In the genomic region with DNA sequence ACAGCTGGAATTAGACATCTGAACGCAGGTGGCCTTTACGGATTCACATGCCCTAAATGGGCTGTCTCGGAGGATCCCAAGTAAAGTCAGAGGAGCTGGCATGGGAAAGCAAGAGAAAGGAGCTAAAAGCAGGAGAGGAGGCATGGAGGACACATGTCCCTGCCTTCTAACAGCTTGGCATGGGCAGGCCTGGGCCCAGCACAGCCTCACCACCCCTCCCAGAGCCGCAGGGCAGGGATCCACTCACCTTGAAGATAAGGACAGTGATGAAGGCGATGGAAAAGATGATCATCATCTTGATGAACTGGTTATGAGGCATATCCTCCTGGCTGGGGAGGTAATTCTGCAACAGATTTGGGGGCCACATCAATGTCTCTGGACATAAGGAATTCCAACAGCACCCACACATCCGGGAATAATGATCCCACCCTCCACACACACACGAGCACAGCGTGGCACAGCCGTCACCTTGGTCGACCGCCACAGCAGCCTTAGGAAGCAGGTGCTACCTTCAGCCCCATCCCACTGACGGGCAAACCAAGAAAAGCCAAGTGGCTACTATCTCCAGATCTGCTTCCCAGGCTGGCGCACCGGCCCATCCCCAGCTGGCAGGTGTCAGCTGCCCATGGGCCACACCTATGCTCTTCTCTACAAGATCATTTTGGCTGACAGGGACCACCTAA, we compare ENCODE assay signal across 19 cellular contexts. TPM values are rescaled to one million over a fixed set of nuclear protein-coding genes. Genes with fewer than 3 reads are reported as not detected.
DNase-seq lines count a peak whose midpoint lies in the region; ATAC-seq, FAIRE-seq and TF ChIP-seq lines count a peak whose summit lies in the region.
"Had no signal": no experiment of that assay in that cellular context is flagged by ENCODE, and none has a peak within 500 bp of the region (broad histone marks: within the 10 kb centered on the region; RNA-seq: fewer than 3 reads in every experiment).

No MANE protein-coding gene starts in this region.

- H2AFZ ChIP-seq in K562 (ENCODE audit: low read depth, low read length) (no peak overlapping the region), osteoblast (ENCODE audit: low read length) (no peak overlapping the region)

- H3K27ac Mint-ChIP-seq in activated T-cell treated with anti-CD3 and anti-CD28 coated beads, Interleukin-2, amount 50 U/mL, for 24 hours: peak overlapping the region; percentile 89
- peak overlapping the region; percentile 80 to 90 for H3K27ac Mint-ChIP-seq in T-cell

- H3K4me3 ChIP-seq in K562 (no peak overlapping the region), osteoblast (ENCODE audit: insufficient read depth, low read length) (no peak overlapping the region)
- H3K4me3 ChIP-seq: A549, dorsolateral prefrontal cortex, vagina had no signal

- no peaks in the 10 kb centered on the region for H3K9me1 ChIP-seq in K562 (ENCODE audit: control insufficient read depth, insufficient read depth, low read length)

- H3K9ac ChIP-seq in K562 (ENCODE audit: insufficient read depth in 1 of 2, low read depth in 2 of 2, low read length in 2 of 2): no peak overlapping the region

- H3K4me2 ChIP-seq in K562 (ENCODE audit: insufficient read depth, low read length) (no peak overlapping the region), osteoblast (ENCODE audit: insufficient read depth, low read length) (no peak overlapping the region)
- H3K4me2 ChIP-seq: A549 had no signal

- BruUV-seq in K562 (replicated peaks; lab: Mats Ljungman, UMichigan): no TSS peak

- no peaks in the 10 kb centered on the region for H3K27me3 ChIP-seq in K562 (ENCODE audit: control insufficient read depth in 2 of 2, insufficient read depth in 2 of 2, low read length in 2 of 2)
- H3K27me3 ChIP-seq in osteoblast (ENCODE audit: insufficient read depth, low read length): no peaks in the 10 kb centered on the region
- H3K27me3 ChIP-seq: dorsolateral prefrontal cortex, foreskin keratinocyte, vagina had no signal

- H3K36me3 ChIP-seq in K562 (ENCODE audit: control insufficient read depth, insufficient read depth, low read length) (peaks cover 5% of the 10 kb centered on the region; the same call in 2 of the 3 replicates), osteoblast (ENCODE audit: insufficient read depth, low read length) (no peaks in the 10 kb centered on the region)
- H3K36me3 ChIP-seq: vagina had no signal

- peaks cover 37 to 52% of the 10 kb centered on the region in 2 experiments for H3K4me1 ChIP-seq in K562 (replicated peaks in 1 of 2; ENCODE audit: control insufficient read depth in 2 of 2, insufficient read depth in 2 of 2, low read length in 2 of 2)
- H3K4me1 ChIP-seq in osteoblast (ENCODE audit: insufficient read depth, low read length): no peaks in the 10 kb centered on the region
- H3K4me1 ChIP-seq: A549, vagina had no signal

- TF ChIP-seq EP300 in K562 (IDR thresholded peaks at IDR 0.05; ENCODE audit: low read length): no peak

- no peaks in the 10 kb centered on the region for H3K27me3 Mint-ChIP-seq in activated T-cell treated with anti-CD3 and anti-CD28 coated beads, Interleukin-2, amount 50 U/mL, for 24 hours
- no peaks in the 10 kb centered on the region for H3K27me3 Mint-ChIP-seq in T-cell

- POLR2A ChIA-PET in T-cell (lab: Charles Lee) (no interaction called here), K562 (lab: Yijun Ruan, JAX) (interaction anchor here (2.3 kb wide), 1 partner anchor 11 kb away, joined by 7 read pairs; no protein-coding TSS in a partner anchor)

- H3K36me3 Mint-ChIP-seq in activated T-cell treated with anti-CD3 and anti-CD28 coated beads, Interleukin-2, amount 50 U/mL, for 24 hours (ENCODE audit: low read depth): peaks cover 98% of the 10 kb centered on the region
- H3K36me3 Mint-ChIP-seq in T-cell: peaks cover 81% of the 10 kb centered on the region

- H3K27ac ChIP-seq in K562 (ENCODE audit: extremely low read depth, low read depth, low read length) (peak overlapping the region; percentile 5; the same call in 2 of the 3 replicates), osteoblast (ENCODE audit: low read depth, low read length) (no peak overlapping the region)
- H3K27ac ChIP-seq: A549, dorsolateral prefrontal cortex, foreskin keratinocyte, vagina had no signal

- intact Hi-C loops in K562 (cut with micrococcal nuclease): no loop called here

- 81% methylated on average over 14 of the region's 14 CpGs for WGBS in K562 (ENCODE audit: insufficient coverage, low coverage, missing lambda C conversion rate)

- TF ChIP-seq POLR2A in K562 (conservative IDR thresholded peaks at IDR 0.05): no peak

- H3K9me3 ChIP-seq in K562 (replicated peaks; ENCODE audit: control insufficient read depth, insufficient read depth, low read depth, low read length) (peaks cover 9% of the 10 kb centered on the region), osteoblast (ENCODE audit: low read depth, low read length) (no peaks in the 10 kb centered on the region)
- H3K9me3 ChIP-seq: A549, vagina had no signal

- TF ChIP-seq CTCF in K562 (IDR thresholded peaks at IDR 0.05 in 2 of 3, conservative IDR thresholded peaks at IDR 0.05 in 1 of 3; ENCODE audit: insufficient read depth in 2 of 3, low read depth in 1 of 3, low read length in 3 of 3) (no peak), osteoblast (IDR thresholded peaks at IDR 0.05; ENCODE audit: extremely low read depth, low read depth, low read length) (no peak)

- H4K20me1 ChIP-seq in K562 (replicated peaks; ENCODE audit: control insufficient read depth, insufficient read depth, low read length) (no peaks in the 10 kb centered on the region), osteoblast (ENCODE audit: insufficient read depth, low read length) (no peaks in the 10 kb centered on the region)

- peaks cover 55% of the 10 kb centered on the region for H3K4me1 Mint-ChIP-seq in activated T-cell treated with anti-CD3 and anti-CD28 coated beads, Interleukin-2, amount 50 U/mL, for 24 hours (ENCODE audit: low read depth)
- peaks cover 42 to 58% (median 58%) of the 10 kb centered on the region in 3 donors for H3K4me1 Mint-ChIP-seq in T-cell

- in situ Hi-C loops in K562 (cut with MboI): no loop called here

- H3K79me2 ChIP-seq in K562 (ENCODE audit: control insufficient read depth, insufficient read depth, low read length) (no peaks in the 10 kb centered on the region), osteoblast (ENCODE audit: insufficient read depth, low read length) (no peaks in the 10 kb centered on the region)

- H3K4me3 Mint-ChIP-seq in activated T-cell treated with anti-CD3 and anti-CD28 coated beads, Interleukin-2, amount 50 U/mL, for 24 hours: no peak overlapping the region
- H3K4me3 Mint-ChIP-seq in T-cell: no peak overlapping the region
- H3K4me3 Mint-ChIP-seq: neural crest cell had no signal

- DNase-seq in activated T-cell treated with anti-CD3 and anti-CD28 coated beads, Interleukin-2, amount 50 U/mL, for 24 hours: no peak
- no peak for DNase-seq in activated T-cell treated with anti-CD3 and anti-CD28 coated beads, Interleukin-2, amount 50 U/mL, for 1 hour
- DNase-seq in T-cell: no peak
- DNase-seq in K562 (ENCODE audit: extremely low read depth in 1 of 4, low spot score in 3 of 4): no peak
- peak; percentile 26 for DNase-seq in osteoblast (ENCODE audit: insufficient read length, low spot score, missing footprints)
- no peak for DNase-seq in GM19239 (ENCODE audit: insufficient read length, low spot score)
- DNase-seq in NCI-H146 (lab: John Stamatoyannopoulos, UW): no peak
- DNase-seq: activated T-cell treated with anti-CD3 and anti-CD28 coated beads, Interleukin-2, amount 50 U/mL, for 48 hours; DND-41; dorsolateral prefrontal cortex; foreskin keratinocyte; NCI-H69; stimulated activated CD4-positive, alpha-beta T cell treated with anti-CD3 and anti-CD28 coated beads, Interleukin-4, amount 100 ng/mL, for 24 hours had no signal

- H3K9me3 Mint-ChIP-seq in activated T-cell treated with anti-CD3 and anti-CD28 coated beads, Interleukin-2, amount 50 U/mL, for 24 hours: no peaks in the 10 kb centered on the region
- no peaks in the 10 kb centered on the region for H3K9me3 Mint-ChIP-seq in T-cell
- H3K9me3 Mint-ChIP-seq: neural crest cell had no signal

- no peak for TF ChIP-seq RAD21 in K562 (CRISPR knock-in tag; conservative IDR thresholded peaks at IDR 0.05 in 1 of 2, IDR thresholded peaks at IDR 0.05 in 1 of 2)

- CTCF ChIA-PET in T-cell (lab: Charles Lee): interaction anchor here (0.5 to 0.6 kb wide), 2 partner anchors 13 to 42 kb away, joined by 4 to 10 read pairs; no protein-coding TSS in a partner anchor
- CTCF ChIA-PET in K562 (lab: Yijun Ruan, JAX; ENCODE audit: low intra/inter-chr PET ratio): no interaction called here

- ATAC-seq in T-cell (replicated peaks in 1 of 4) (no peak), K562 (no peak), HG02970 (IDR thresholded peaks at IDR 0.05; ENCODE audit: low FRiP score, unreplicated experiment) (no peak)
- ATAC-seq: A549, foreskin keratinocyte had no signal

- FAIRE-seq in K562 (lab: Jason Lieb, UNC): no peak
- FAIRE-seq in GM19239 (lab: Jason Lieb, UNC): no peak
- FAIRE-seq: A549 had no signal

RNA-seq across cellular contexts. Expression of a gene that starts 14.1 kb away (rescaled TPM):
- total RNA-seq in T-cell: 1 to 10 TPM in 2 of 5 donors, under 1 TPM in 3; 0.20 to 5.5 (median 0.60) TPM
- 2.0 and 5.9 TPM in 2 replicates for total RNA-seq in K562 (2011; cell fraction: chromatin; rRNA removed; ENCODE audit: low replicate concordance)
- total RNA-seq in K562 (2011; cell fraction: nucleolus; rRNA removed): 4.5 and 5.4 TPM in 2 replicates
- 2.7 and 4.0 TPM in 2 replicates for total RNA-seq in K562 (2011; cell fraction: nucleoplasm; rRNA removed)
- total RNA-seq in K562 (2014; rRNA removed): 1.8 and 1.9 TPM in 2 replicates
- 0.45 and 0.51 TPM in 2 replicates for total RNA-seq in K562 (2014; rRNA removed; fragmentation: Illumina TruSeq; extraction: Trizol)
- total RNA-seq in K562 (2015; rRNA removed; fragmentation: Illumina TruSeq; extraction: Trizol): 0.79 and 1.2 TPM in 2 replicates
- total RNA-seq in K562 (2021): 1.8 and 2.3 TPM in 2 replicates
- polyA plus RNA-seq in K562 (2011; rRNA removed): 0.89 and 1.5 TPM in 2 replicates
- 0.78 and 2.4 TPM in 2 replicates for polyA plus RNA-seq in K562 (2011; cell fraction: cytosol; rRNA removed)
- polyA plus RNA-seq in K562 (2011; cell fraction: nucleus; rRNA removed): 3.5 and 9.8 TPM in 2 replicates
- 1.9 and 2.4 TPM in 2 replicates for polyA plus RNA-seq in K562 (2012)
- 1.1 and 1.6 TPM in 2 replicates for polyA plus RNA-seq in K562 (2014; fragmentation: Illumina TruSeq; extraction: Trizol)
- polyA plus RNA-seq in K562 (2014; fragmentation: Nextera tagmentation; extraction: Ambion mirVana): under 1 TPM; 0.10 to 0.18 TPM
- polyA plus RNA-seq in K562 (2014; rRNA removed): 1.6 and 3.6 TPM in 2 replicates
- 0.48 and 0.88 TPM in 2 replicates for polyA minus RNA-seq in K562 (2011; rRNA and poly(A)+ RNA removed)
- polyA minus RNA-seq in K562 (2011; cell fraction: cytosol; rRNA and poly(A)+ RNA removed): 1.4 and 1.6 TPM in 2 replicates
- 1.4 and 3.4 TPM in 2 replicates for polyA minus RNA-seq in K562 (2011; cell fraction: nucleus; rRNA and poly(A)+ RNA removed)
- total RNA-seq in osteoblast: under 0.01 TPM in 1 of 2 replicates, not detected in the other
- total RNA-seq: cardiac septum, epithelial cell of proximal tubule had no signal
- polyA plus RNA-seq: foreskin keratinocyte had no signal

RNA-seq across cellular contexts. Expression of a gene that starts 20.1 kb away (rescaled TPM):
- total RNA-seq in T-cell (100 to 1,000 TPM; 529 to 586 (median 559) TPM), K562 (2014; rRNA removed) (10.7 and 12.3 TPM in 2 replicates), K562 (2014; rRNA removed; fragmentation: Illumina TruSeq; extraction: Trizol) (11.7 and 13.2 TPM in 2 replicates), K562 (2015; rRNA removed; fragmentation: Illumina TruSeq; extraction: Trizol) (44.3 and 44.7 TPM in 2 replicates), K562 (2021) (30.3 and 33.8 TPM in 2 replicates), osteoblast (0.72 and 1.8 TPM in 2 replicates)
- 11.2 and 16.2 TPM in 2 replicates for total RNA-seq in K562 (2011; cell fraction: chromatin; rRNA removed; ENCODE audit: low replicate concordance)
- total RNA-seq in K562 (2011; cell fraction: nucleolus; rRNA removed): 19.8 and 22.9 TPM in 2 replicates
- 20.3 and 27.1 TPM in 2 replicates for total RNA-seq in K562 (2011; cell fraction: nucleoplasm; rRNA removed)
- polyA plus RNA-seq in K562 (2011; rRNA removed) (42.5 and 418 TPM in 2 replicates), K562 (2014; fragmentation: Illumina TruSeq; extraction: Trizol) (44.5 and 47.3 TPM in 2 replicates), K562 (2014; fragmentation: Nextera tagmentation; extraction: Ambion mirVana) (1 to 10 TPM; 2.4 to 4.8 TPM), K562 (2014; rRNA removed) (20.3 and 22.2 TPM in 2 replicates)
- 103 and 599 TPM in 2 replicates for polyA plus RNA-seq in K562 (2011; cell fraction: cytosol; rRNA removed)
- 41.2 and 275 TPM in 2 replicates for polyA plus RNA-seq in K562 (2011; cell fraction: nucleus; rRNA removed)
- 63.5 and 133 TPM in 2 replicates for polyA plus RNA-seq in K562 (2012)
- polyA minus RNA-seq in K562 (2011; rRNA and poly(A)+ RNA removed): 72.1 and 524 TPM in 2 replicates
- 41.0 and 310 TPM in 2 replicates for polyA minus RNA-seq in K562 (2011; cell fraction: cytosol; rRNA and poly(A)+ RNA removed)
- polyA minus RNA-seq in K562 (2011; cell fraction: nucleus; rRNA and poly(A)+ RNA removed): 7.7 and 80.9 TPM in 2 replicates
- total RNA-seq: foreskin keratinocyte had no signal

Comparison
In these comparisons a context has a peak if more than half of its experiments do, and no peak if none do; other contexts are left out.
1. RNA of a gene that starts 20.1 kb away (total RNA-seq): 529 to 586 TPM in T-cell; 10.7 to 44.7 TPM in K562 and 0.72 to 1.8 TPM in osteoblast; every median in the first group is over 10 times any median in the second.